Comparison of ENCODE assay signal across 8 cellular contexts in genomic region chr1:38026592-38027200, GRCh38. TPM values are rescaled to one million over a fixed set of nuclear protein-coding genes. Genes with fewer than 3 reads are reported as not detected.
DNase-seq lines count a peak whose midpoint lies in the region; ATAC-seq and TF ChIP-seq lines count a peak whose summit lies in the region.

No MANE protein-coding gene starts in this region.

- no peak for TF ChIP-seq POLR2A in Peyer's patch (IDR thresholded peaks at IDR 0.05)

- H2BK12ac ChIP-seq in H9 (ENCODE audit: insufficient read length, low read depth, low read length), result no peak overlapping the region

- peaks cover 2% of the 10 kb centered on the region; the same call in 1 of the 2 replicates for H3K4me1 ChIP-seq in H9 (ENCODE audit: insufficient read depth, low read length)
- peaks cover 0 to 18% (median 6%) of the 10 kb centered on the region in 4 donors for H3K4me1 ChIP-seq in Peyer's patch

- H4K5ac ChIP-seq in H9 (ENCODE audit: insufficient read length, low read depth, low read length), result no peak overlapping the region

- H3K18ac ChIP-seq in H9 (ENCODE audit: insufficient read length, low read depth, low read length), result no peak overlapping the region

- peak overlapping the region in 2 of 3 experiments; percentile 69 to 83; a peak in 3 of 7 replicates for H3K27ac Mint-ChIP-seq in H9

- H4K8ac ChIP-seq in H9 (replicated peaks; ENCODE audit: insufficient read length, low read depth, low read length), result no peak overlapping the region

- H3K9ac ChIP-seq in H9 (ENCODE audit: extremely low read depth, insufficient read length, low read length), result no peak overlapping the region

- no peak overlapping the region for H3K4me2 ChIP-seq in H9 (ENCODE audit: insufficient read depth, insufficient read length, low read length)

- no peak overlapping the region for H2AFZ ChIP-seq in H9 (ENCODE audit: low read length)

- no peak overlapping the region for H2BK120ac ChIP-seq in H9 (ENCODE audit: low read depth, low read length, poor library complexity, severe bottlenecking)

- TF ChIP-seq CTCF in H9 (conservative IDR thresholded peaks at IDR 0.05) (peak; percentile 85), Peyer's patch (IDR thresholded peaks at IDR 0.05) (peak in 5 of 6 experiments; percentile 26 to 54 (median 39)), choroid plexus epithelial cell (conservative IDR thresholded peaks at IDR 0.05; ENCODE audit: low read depth, low read length) (peak; percentile 86)

- H3K56ac ChIP-seq in H9 (ENCODE audit: insufficient read length, low read depth, low read length), result no peak overlapping the region

- H3K79me1 ChIP-seq in H9 (ENCODE audit: insufficient read depth, low read depth, low read length, poor library complexity, severe bottlenecking), result no peaks in the 10 kb centered on the region

- peak; percentile 68 for DNase-seq in D341Med (ENCODE audit: low spot score)
- DNase-seq in H9, result peak; percentile 77
- no peak for DNase-seq in Peyer's patch
- peak; percentile 75 for DNase-seq in choroid plexus epithelial cell (ENCODE audit: low read depth)
- peak; percentile 41 for DNase-seq in middle frontal gyrus (ENCODE audit: extremely low spot score, low spot score)

- no peak overlapping the region for H3K4ac ChIP-seq in H9 (ENCODE audit: low read depth, low read length)

- no peak for ATAC-seq in GM18520 (IDR thresholded peaks at IDR 0.05; ENCODE audit: unreplicated experiment)
- no peak for ATAC-seq in GM21367 (IDR thresholded peaks at IDR 0.05; ENCODE audit: unreplicated experiment)
- no peak for ATAC-seq in GM21825 (IDR thresholded peaks at IDR 0.05; ENCODE audit: unreplicated experiment)

- WGBS in H9 (ENCODE audit: extremely low coverage, insufficient read length, low lambda C conversion rate), result no CpG with 5 or more reads among the region's 8 CpGs

- H3K27me3 Mint-ChIP-seq in H9 (ENCODE audit: low read depth), result no peaks in the 10 kb centered on the region

- no peak overlapping the region for H4K91ac ChIP-seq in H9 (ENCODE audit: insufficient read length, low read depth, low read length)

- H3K4me3 Mint-ChIP-seq in H9, result no peak overlapping the region

- H3K4me3 ChIP-seq in Peyer's patch (no peak overlapping the region), choroid plexus epithelial cell (ENCODE audit: low read depth, low read length) (no peak overlapping the region)

- no peak overlapping the region for H3K14ac ChIP-seq in H9 (ENCODE audit: insufficient read depth, low read length)

- no peak overlapping the region for H2BK5ac ChIP-seq in H9 (ENCODE audit: insufficient read length, low read length)

- H4K20me1 ChIP-seq in H9 (ENCODE audit: control insufficient read depth, insufficient read depth, insufficient read length), result no peaks in the 10 kb centered on the region

- peaks cover 35 to 49% of the 10 kb centered on the region in 2 experiments for H3K4me1 Mint-ChIP-seq in H9

- H3K27ac ChIP-seq in H9 (ENCODE audit: insufficient read length, low read depth, low read length) (no peak overlapping the region), Peyer's patch (no peak overlapping the region)

- no peaks in the 10 kb centered on the region for H3K79me2 ChIP-seq in H9 (ENCODE audit: insufficient read depth, low read length)

- no peak overlapping the region for H3K23ac ChIP-seq in H9 (ENCODE audit: insufficient read length, low read depth, low read length)

- no peak overlapping the region for H2BK20ac ChIP-seq in H9 (ENCODE audit: low read depth, low read length, poor library complexity, severe bottlenecking)

- H3K36me3 Mint-ChIP-seq in H9 (ENCODE audit: insufficient read depth in 1 of 3, low read depth in 3 of 3), result peaks cover 18 to 48% (median 36%) of the 10 kb centered on the region in 3 experiments; a peak in 6 of 7 replicates

- H3K9me3 ChIP-seq in H9 (ENCODE audit: control insufficient read depth, low read depth, low read length) (no peaks in the 10 kb centered on the region), Peyer's patch (no peaks in the 10 kb centered on the region)

- H3K36me3 ChIP-seq in Peyer's patch, result peaks cover 0 to 44% (median 0%) of the 10 kb centered on the region in 3 donors

- H3K9me3 Mint-ChIP-seq in H9, result no peaks in the 10 kb centered on the region

- H3K27me3 ChIP-seq in H9 (ENCODE audit: insufficient read depth, low read length) (no peaks in the 10 kb centered on the region), Peyer's patch (no peaks in the 10 kb centered on the region)

- H2AK5ac ChIP-seq in H9 (ENCODE audit: insufficient read length, low read length), result no peak overlapping the region

- H3T11ph ChIP-seq in H9 (ENCODE audit: low read length), result no peak overlapping the region

- H3K23me2 ChIP-seq in H9 (ENCODE audit: insufficient read length, low read depth, low read length, poor library complexity, severe bottlenecking), result no peaks in the 10 kb centered on the region

- H2BK15ac ChIP-seq in H9 (ENCODE audit: low read depth, low read length), result no peak overlapping the region

RNA-seq across cellular contexts. Expression of gene UTP11, which starts 14.2 kb away (rescaled TPM):
- total RNA-seq in H9 (2021) (52.4 and 63.1 TPM in 2 replicates), Peyer's patch (10 to 100 TPM in 3 of 4 donors, 1 to 10 TPM in 1; 8.9 to 23.1 (median 18.8) TPM)

RNA-seq across cellular contexts. Expression of gene POU3F1, which starts 19.9 kb away (rescaled TPM):
- 5.8 and 7.0 TPM in 2 replicates for total RNA-seq in H9 (2021)
- not detected for total RNA-seq in Peyer's patch

RNA-seq across cellular contexts. Expression of gene FHL3, which starts 21.4 kb away (rescaled TPM):
- total RNA-seq in H9 (2021) (32.8 and 34.2 TPM in 2 replicates), Peyer's patch (10 to 100 TPM in 1 of 4 donors, 1 to 10 TPM in 3; 3.3 to 13.2 (median 4.9) TPM)

RNA-seq across cellular contexts. Expression of gene SF3A3, which starts 36.9 kb away (rescaled TPM):
- total RNA-seq in H9 (2021) (143 and 144 TPM in 2 replicates), Peyer's patch (100 to 1,000 TPM in 1 of 4 donors, 10 to 100 TPM in 3; 29.9 to 144 (median 36.0) TPM)

Comparison
In these comparisons a context has a peak if more than half of its experiments do, and no peak if none do; other contexts are left out.
1. DNase-seq: peak in D341Med (single experiment), H9 (single experiment), choroid plexus epithelial cell (single experiment) and middle frontal gyrus (single experiment); none in Peyer's patch (0 of 3).
2. Peak in every context shown above with its lines, with median percentiles within 50 percentile points of each other: CTCF ChIP-seq.